25 cellular contexts compared by ENCODE assay signal in the genomic region with DNA sequence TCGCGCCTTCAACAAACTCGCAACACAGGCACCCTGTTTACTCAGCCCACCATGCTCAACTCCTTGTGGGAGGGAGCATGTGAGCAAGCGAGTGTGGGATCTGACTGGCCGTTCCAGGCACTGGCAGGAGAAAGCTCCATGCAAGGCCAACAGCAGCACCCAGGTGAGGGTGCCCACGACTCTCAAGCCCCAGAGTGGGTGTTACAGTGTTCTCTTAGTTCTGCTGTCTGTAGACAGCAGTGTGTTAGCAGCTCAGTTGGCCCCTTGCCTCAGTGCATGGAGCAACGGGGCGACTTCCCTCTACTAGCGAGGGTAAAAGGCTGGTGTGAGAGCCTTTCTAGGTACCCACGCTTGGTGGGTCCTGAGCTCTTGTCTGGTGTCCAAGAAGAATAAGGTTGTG.
DNase-seq lines count a peak whose midpoint lies in the region; ATAC-seq, FAIRE-seq and TF ChIP-seq lines count a peak whose summit lies in the region.
"Had no signal": no experiment of that assay in that cellular context is flagged by ENCODE, and none has a peak within 500 bp of the region (broad histone marks: within the 10 kb centered on the region; RNA-seq: fewer than 3 reads in every experiment).

No MANE protein-coding gene starts in this region.

- H3K27ac ChIP-seq in mammary epithelial cell (ENCODE audit: insufficient read depth, low read depth, low read length) (no peak overlapping the region), kidney (ENCODE audit: low read depth in 2 of 2, low read length in 2 of 2) (no peak overlapping the region), spleen (no peak overlapping the region)
- H3K27ac ChIP-seq: A549; BLaER1 treated with 17β-estradiol and CSF1 and Interleukin-3, amounts not matched to agents 10 nM and 100 nM; GM23248 had no signal

- no peak for TF ChIP-seq POLR2A in spleen (IDR thresholded peaks at IDR 0.05)

- H3K4me2 ChIP-seq in mammary epithelial cell (ENCODE audit: insufficient read depth, low read depth, low read length), result no peak overlapping the region
- H3K4me2 ChIP-seq: A549; BLaER1 treated with 17β-estradiol and CSF1 and Interleukin-3, amounts not matched to agents 10 nM and 100 nM had no signal

- TF ChIP-seq CTCF in MCF 10A (IDR thresholded peaks at IDR 0.05; ENCODE audit: unreplicated experiment) (no peak), mammary epithelial cell (conservative IDR thresholded peaks at IDR 0.05 in 1 of 2, IDR thresholded peaks at IDR 0.05 in 1 of 2; ENCODE audit: extremely low read depth in 1 of 2, insufficient read depth in 1 of 2, low read depth in 1 of 2, low read length in 2 of 2) (no peak), kidney (IDR thresholded peaks at IDR 0.05; ENCODE audit: borderline replicate concordance, extremely low read depth, insufficient read depth) (no peak), spleen (IDR thresholded peaks at IDR 0.05 in 8 of 11, conservative IDR thresholded peaks at IDR 0.05 in 3 of 11) (no peak)

- H3K9me3 Mint-ChIP-seq in MCF 10A (ENCODE audit: unreplicated experiment), result no peaks in the 10 kb centered on the region
- H3K9me3 Mint-ChIP-seq in naive thymus-derived CD8-positive, alpha-beta T cell, result no peaks in the 10 kb centered on the region
- H3K9me3 Mint-ChIP-seq: CD4-positive, alpha-beta T cell; CD8-positive, alpha-beta memory T cell had no signal

- WGBS in mammary epithelial cell (ENCODE audit: low coverage, missing lambda C conversion rate), result 96% methylated on average over 9 of the region's 10 CpGs
- 95 to 98% (median 96%) methylated on average over 9 to 10 of the region's 10 CpGs for WGBS in spleen, 5 donors

- FAIRE-seq in kidney (lab: Jason Lieb, UNC), result no peak
- FAIRE-seq: A549, D721Med, GM12878, H1 had no signal

- H3K9ac ChIP-seq in mammary epithelial cell (ENCODE audit: insufficient read depth, low read length) (no peak overlapping the region), kidney (ENCODE audit: low read length in 2 of 2) (no peak overlapping the region)
- H3K9ac ChIP-seq: BLaER1 treated with 17β-estradiol and CSF1 and Interleukin-3, amounts not matched to agents 10 nM and 100 nM; GM23248 had no signal

- DNase-seq in MCF 10A (ENCODE audit: unreplicated experiment) (no peak), mammary epithelial cell (no peak), kidney (peak; percentile 33), spleen (peak; percentile 62)
- no peak for DNase-seq in naive thymus-derived CD8-positive, alpha-beta T cell
- DNase-seq: 8988T; ACHN; AML-193; BE2C; CD4-positive, alpha-beta T cell; CD8-positive, alpha-beta memory T cell; DMS 273 treated with DMSO at 0.1 percent for 48 hours; DMS79; EL; GDM1; GM23248; H7 had no signal

- no peaks in the 10 kb centered on the region for H3K27me3 ChIP-seq in mammary epithelial cell (ENCODE audit: insufficient read depth, low read length)
- no peaks in the 10 kb centered on the region for H3K27me3 ChIP-seq in spleen (replicated peaks in 1 of 7)
- H3K27me3 ChIP-seq: BE2C; BLaER1 treated with 17β-estradiol and CSF1 and Interleukin-3, amounts not matched to agents 10 nM and 100 nM had no signal

- H3K9me3 ChIP-seq in mammary epithelial cell (replicated peaks; ENCODE audit: insufficient read depth, low read length) (no peaks in the 10 kb centered on the region), kidney (ENCODE audit: control insufficient read depth in 1 of 2, low read length in 2 of 2) (no peaks in the 10 kb centered on the region), spleen (no peaks in the 10 kb centered on the region)
- H3K9me3 ChIP-seq: A549; BE2C; BLaER1 treated with 17β-estradiol and CSF1 and Interleukin-3, amounts not matched to agents 10 nM and 100 nM had no signal

- H3K4me3 ChIP-seq in mammary epithelial cell (replicated peaks in 1 of 3; ENCODE audit: insufficient read depth in 1 of 3, low read depth in 2 of 3, low read length in 3 of 3) (no peak overlapping the region), kidney (ENCODE audit: low read length in 2 of 2) (no peak overlapping the region), spleen (no peak overlapping the region)
- H3K4me3 ChIP-seq: A549; BLaER1 treated with 17β-estradiol and CSF1 and Interleukin-3, amounts not matched to agents 10 nM and 100 nM; GM12878; GM23248 had no signal

- no peak overlapping the region for H3K4me3 Mint-ChIP-seq in MCF 10A (ENCODE audit: unreplicated experiment)
- H3K4me3 Mint-ChIP-seq in naive thymus-derived CD8-positive, alpha-beta T cell, result no peak overlapping the region
- H3K4me3 Mint-ChIP-seq: CD14-positive monocyte; CD4-positive, alpha-beta T cell; CD8-positive, alpha-beta memory T cell had no signal

- no peaks in the 10 kb centered on the region for H4K20me1 ChIP-seq in mammary epithelial cell (ENCODE audit: insufficient read depth, low read length)
- H4K20me1 ChIP-seq: BLaER1 treated with 17β-estradiol and CSF1 and Interleukin-3, amounts not matched to agents 10 nM and 100 nM had no signal

- in situ Hi-C loops in mammary epithelial cell (cut with MboI; ENCODE audit: low sequenced_read_pairs in 2 of 2), result loop anchor here in 1 of 2 donors (25.0 kb wide), 1 partner anchor 192 kb away; no protein-coding TSS in a partner anchor

- no peaks in the 10 kb centered on the region for H3K79me2 ChIP-seq in mammary epithelial cell (ENCODE audit: insufficient read depth, low read length)

- intact Hi-C loops in MCF 10A (cut with micrococcal nuclease), result no loop called here
- intact Hi-C loops in mammary epithelial cell (cut with micrococcal nuclease), result no loop called here
- intact Hi-C loops in kidney (cut with DNase I), result no loop called here
- intact Hi-C loops in spleen (cut with DNase I; ENCODE audit: low total_unique reads), result no loop called here

- POLR2A ChIA-PET in MCF 10A (lab: Yijun Ruan, JAX), result interaction anchor here (1.2 kb wide), 1 partner anchor 96 kb away, joined by 3 read pairs; no protein-coding TSS in a partner anchor
- POLR2A ChIA-PET in naive thymus-derived CD8-positive, alpha-beta T cell (lab: Charles Lee), result no interaction called here

- no TSS peak for BruUV-seq in MCF 10A (replicated peaks; lab: Mats Ljungman, UMichigan)
- BruUV-seq in mammary epithelial cell (replicated peaks; lab: Mats Ljungman, UMichigan), result no TSS peak

- H3K27ac Mint-ChIP-seq in MCF 10A (ENCODE audit: low read depth, unreplicated experiment), result peak overlapping the region; percentile 37
- no peak overlapping the region for H3K27ac Mint-ChIP-seq in naive thymus-derived CD8-positive, alpha-beta T cell
- H3K27ac Mint-ChIP-seq: CD14-positive monocyte; CD4-positive, alpha-beta T cell had no signal

- H3K36me3 Mint-ChIP-seq in MCF 10A (ENCODE audit: insufficient read depth, unreplicated experiment), result no peaks in the 10 kb centered on the region
- H3K36me3 Mint-ChIP-seq in naive thymus-derived CD8-positive, alpha-beta T cell, result peaks cover 4 to 29% (median 28%) of the 10 kb centered on the region in 3 donors

- no peaks in the 10 kb centered on the region for H3K27me3 Mint-ChIP-seq in MCF 10A (ENCODE audit: insufficient read depth, unreplicated experiment)
- H3K27me3 Mint-ChIP-seq in naive thymus-derived CD8-positive, alpha-beta T cell, result no peaks in the 10 kb centered on the region
- H3K27me3 Mint-ChIP-seq: CD4-positive, alpha-beta T cell; CD8-positive, alpha-beta memory T cell had no signal

- dilution Hi-C loops in mammary epithelial cell (cut with HindIII; ENCODE audit: low sequenced_read_pairs), result no loop called here

- H2AFZ ChIP-seq in mammary epithelial cell (ENCODE audit: low read depth, low read length), result no peak overlapping the region
- H2AFZ ChIP-seq: GM23248 had no signal

- peaks cover 3% of the 10 kb centered on the region for H3K36me3 ChIP-seq in mammary epithelial cell (ENCODE audit: insufficient read depth, low read length)
- H3K36me3 ChIP-seq in kidney (ENCODE audit: control insufficient read depth in 1 of 2, insufficient read depth in 2 of 2, low read length in 2 of 2), result no peaks in the 10 kb centered on the region
- H3K36me3 ChIP-seq in spleen, result no peaks in the 10 kb centered on the region
- H3K36me3 ChIP-seq: BE2C; BLaER1 treated with 17β-estradiol and CSF1 and Interleukin-3, amounts not matched to agents 10 nM and 100 nM had no signal

- ATAC-seq in GM21576 (IDR thresholded peaks at IDR 0.05; ENCODE audit: unreplicated experiment), result no peak
- ATAC-seq in naive thymus-derived CD8-positive, alpha-beta T cell, result no peak
- ATAC-seq: A549, GM12878, HCT116 had no signal

- peaks cover 11% of the 10 kb centered on the region for H3K4me1 Mint-ChIP-seq in MCF 10A (ENCODE audit: insufficient read depth, unreplicated experiment)
- H3K4me1 Mint-ChIP-seq in naive thymus-derived CD8-positive, alpha-beta T cell, result no peaks in the 10 kb centered on the region
- H3K4me1 Mint-ChIP-seq: CD14-positive monocyte; CD8-positive, alpha-beta memory T cell had no signal

- CTCF ChIA-PET in MCF 10A (lab: Yijun Ruan, JAX), result interaction anchor here (1.1 kb wide), 1 partner anchor 15 kb away, joined by 3 read pairs; no protein-coding TSS in a partner anchor
- CTCF ChIA-PET in mammary epithelial cell (lab: Charles Lee; ENCODE audit: low non-redundant PET), result no interaction called here

- H3K4me1 ChIP-seq in mammary epithelial cell (ENCODE audit: insufficient read depth, low read length) (peaks cover 6% of the 10 kb centered on the region), kidney (ENCODE audit: control insufficient read depth in 1 of 2, insufficient read depth in 1 of 2, low read depth in 1 of 2, low read length in 2 of 2) (no peaks in the 10 kb centered on the region), spleen (no peaks in the 10 kb centered on the region)
- H3K4me1 ChIP-seq: A549; BE2C; BLaER1 treated with 17β-estradiol and CSF1 and Interleukin-3, amounts not matched to agents 10 nM and 100 nM had no signal

Comparison
In these comparisons a context has a peak if more than half of its experiments do, and no peak if none do; other contexts are left out.
1. DNase-seq: peak in kidney (single experiment) and spleen (single experiment); none in MCF 10A (single experiment), mammary epithelial cell (single experiment) and naive thymus-derived CD8-positive, alpha-beta T cell (0 of 10).